In the genomic region with DNA sequence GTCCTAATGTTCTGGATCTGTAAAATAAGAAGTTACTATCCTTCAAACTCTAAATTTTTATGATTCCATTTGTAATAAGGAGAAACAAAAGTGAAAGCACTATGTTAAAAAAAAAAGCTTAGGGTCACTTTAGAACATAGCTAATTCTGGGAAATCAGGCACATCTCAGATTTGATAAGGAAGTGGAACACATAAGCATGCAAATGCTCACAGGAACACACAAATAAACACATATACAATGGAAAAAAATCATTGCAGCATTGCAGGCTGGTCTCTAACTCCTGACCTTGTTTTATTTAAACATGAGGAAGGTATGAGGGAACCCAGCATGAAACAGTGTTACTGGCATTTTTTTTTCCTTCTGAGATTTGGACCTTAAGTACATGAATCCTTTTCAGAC, we compare ENCODE assay signal across 12 cellular contexts.
DNase-seq lines count a peak whose midpoint lies in the region; ATAC-seq and TF ChIP-seq lines count a peak whose summit lies in the region.
"Had no signal": no experiment of that assay in that cellular context is flagged by ENCODE, and none has a peak within 500 bp of the region (broad histone marks: within the 10 kb centered on the region; RNA-seq: fewer than 3 reads in every experiment).

No MANE protein-coding gene starts in this region.

- H3K4me2 ChIP-seq in GM23338 = no peak overlapping the region
- H3K4me2 ChIP-seq: KMS-11 had no signal

- H3K4me3 Mint-ChIP-seq in activated T-helper 2 cell treated with anti-CD3 and anti-CD28 coated beads, Interferon-gamma antibody, Interleukin-2, Interleukin-4, amounts not matched to agents 10 μg/mL and 5 μg/mL and 100 μg/mL, durations not matched to agents 14 hours and 24 hours and 36 hours (ENCODE audit: low read depth) = no peak overlapping the region
- H3K4me3 Mint-ChIP-seq in GM23338 = no peak overlapping the region

- H3K9me3 ChIP-seq in right cardiac atrium (ENCODE audit: control insufficient read depth, low read length) (no peaks in the 10 kb centered on the region), stomach (no peaks in the 10 kb centered on the region)

- no peaks in the 10 kb centered on the region for H3K79me2 ChIP-seq in GM23338 (replicated peaks; ENCODE audit: insufficient read depth)

- H3K36me3 ChIP-seq in stomach (no peaks in the 10 kb centered on the region), GM23338 (ENCODE audit: insufficient read depth) (no peaks in the 10 kb centered on the region)
- H3K36me3 ChIP-seq: cardiac muscle cell had no signal

- no peaks in the 10 kb centered on the region for H3F3A ChIP-seq in GM23338 (replicated peaks; ENCODE audit: low read depth)

- no peaks in the 10 kb centered on the region for H4K20me1 ChIP-seq in GM23338 (replicated peaks; ENCODE audit: insufficient read depth)

- H3K4me3 ChIP-seq in right cardiac atrium (ENCODE audit: low read length) (peak overlapping the region; percentile 20), stomach (no peak overlapping the region), GM23338 (no peak overlapping the region)
- H3K4me3 ChIP-seq: cardiac muscle cell had no signal

- H3K9me3 Mint-ChIP-seq in activated T-helper 2 cell treated with anti-CD3 and anti-CD28 coated beads, Interferon-gamma antibody, Interleukin-2, Interleukin-4, amounts not matched to agents 10 μg/mL and 5 μg/mL and 100 μg/mL, durations not matched to agents 14 hours and 24 hours and 36 hours = peaks cover 30% of the 10 kb centered on the region
- H3K9me3 Mint-ChIP-seq in GM23338 = no peaks in the 10 kb centered on the region

- H3K4me1 ChIP-seq in right cardiac atrium (ENCODE audit: control insufficient read depth, insufficient read depth, low read length) = no peaks in the 10 kb centered on the region
- H3K4me1 ChIP-seq in stomach = peaks cover 9 to 24% (median 15%) of the 10 kb centered on the region in 4 donors
- no peaks in the 10 kb centered on the region for H3K4me1 ChIP-seq in GM23338 (ENCODE audit: insufficient read depth)

- H3K27ac Mint-ChIP-seq in activated T-helper 2 cell treated with anti-CD3 and anti-CD28 coated beads, Interferon-gamma antibody, Interleukin-2, Interleukin-4, amounts not matched to agents 10 μg/mL and 5 μg/mL and 100 μg/mL, durations not matched to agents 14 hours and 24 hours and 36 hours = peak overlapping the region; percentile 63
- no peak overlapping the region for H3K27ac Mint-ChIP-seq in GM23338

- H2AFZ ChIP-seq in GM23338 = no peak overlapping the region

- peaks cover 40% of the 10 kb centered on the region for H3K36me3 Mint-ChIP-seq in activated T-helper 2 cell treated with anti-CD3 and anti-CD28 coated beads, Interferon-gamma antibody, Interleukin-2, Interleukin-4, amounts not matched to agents 10 μg/mL and 5 μg/mL and 100 μg/mL, durations not matched to agents 14 hours and 24 hours and 36 hours (ENCODE audit: low read depth)
- H3K36me3 Mint-ChIP-seq in GM23338 (ENCODE audit: low read depth) = no peaks in the 10 kb centered on the region

- H3K27me3 ChIP-seq in right cardiac atrium (ENCODE audit: control insufficient read depth, insufficient read depth) (no peaks in the 10 kb centered on the region), stomach (no peaks in the 10 kb centered on the region), GM23338 (ENCODE audit: insufficient read depth) (no peaks in the 10 kb centered on the region)
- H3K27me3 ChIP-seq: cardiac muscle cell had no signal

- no peak for TF ChIP-seq CTCF in stomach (IDR thresholded peaks at IDR 0.05)
- TF ChIP-seq CTCF in GM23338 (conservative IDR thresholded peaks at IDR 0.05; ENCODE audit: low read depth in 2 of 2) = no peak

- no peak for TF ChIP-seq EP300 in stomach (IDR thresholded peaks at IDR 0.05)

- DNase-seq in M059J (ENCODE audit: low read depth) = peak; percentile 41
- DNase-seq in activated T-helper 2 cell treated with anti-CD3 and anti-CD28 coated beads, Interferon-gamma antibody, Interleukin-2, Interleukin-4, amounts not matched to agents 10 μg/mL and 5 μg/mL and 100 μg/mL, durations not matched to agents 14 hours and 24 hours and 36 hours (ENCODE audit: low spot score) = no peak
- DNase-seq in right cardiac atrium = no peak
- no peak for DNase-seq in stomach
- no peak for DNase-seq in NCI-H2029 (lab: John Stamatoyannopoulos, UW)
- DNase-seq in GM23338 (ENCODE audit: low spot score) = no peak
- DNase-seq: DMS153, NCI-H446, retina had no signal

- TF ChIP-seq POLR2A in stomach (IDR thresholded peaks at IDR 0.05) = no peak

- intact Hi-C loops in activated T-helper 2 cell treated with anti-CD3 and anti-CD28 coated beads, Interferon-gamma antibody, Interleukin-2, Interleukin-4, amounts not matched to agents 10 μg/mL and 5 μg/mL and 100 μg/mL, durations not matched to agents 14 hours and 24 hours and 36 hours (cut with micrococcal nuclease) = no loop called here
- intact Hi-C loops in right cardiac atrium (cut with DNase I) = no loop called here
- intact Hi-C loops in stomach (cut with DNase I; ENCODE audit: low total_unique reads) = loop anchor here (5.0 kb wide), 1 partner anchor 84 kb away; no protein-coding TSS in a partner anchor

- H3K27ac ChIP-seq in right cardiac atrium (ENCODE audit: low read length) (no peak overlapping the region), stomach (peak overlapping the region in 3 of 5 donors; percentile 60 to 84 (median 63)), GM23338 (ENCODE audit: low read depth) (no peak overlapping the region)
- H3K27ac ChIP-seq: cardiac muscle cell, KMS-11 had no signal

- peak; percentile 61 to 81 for ATAC-seq in right cardiac atrium
- no peak for ATAC-seq in GM23338
- no peak for ATAC-seq in HG02642 (IDR thresholded peaks at IDR 0.05; ENCODE audit: poor library complexity, unreplicated experiment)

- H3K27me3 Mint-ChIP-seq in activated T-helper 2 cell treated with anti-CD3 and anti-CD28 coated beads, Interferon-gamma antibody, Interleukin-2, Interleukin-4, amounts not matched to agents 10 μg/mL and 5 μg/mL and 100 μg/mL, durations not matched to agents 14 hours and 24 hours and 36 hours (ENCODE audit: low read depth) = no peaks in the 10 kb centered on the region
- no peaks in the 10 kb centered on the region for H3K27me3 Mint-ChIP-seq in GM23338 (ENCODE audit: insufficient read depth, low read depth, poor library complexity)

- H3K4me1 Mint-ChIP-seq in activated T-helper 2 cell treated with anti-CD3 and anti-CD28 coated beads, Interferon-gamma antibody, Interleukin-2, Interleukin-4, amounts not matched to agents 10 μg/mL and 5 μg/mL and 100 μg/mL, durations not matched to agents 14 hours and 24 hours and 36 hours (ENCODE audit: low read depth) = peaks cover 85% of the 10 kb centered on the region
- H3K4me1 Mint-ChIP-seq in GM23338 = no peaks in the 10 kb centered on the region

- H3K9me2 ChIP-seq in GM23338 (ENCODE audit: insufficient read depth) = no peaks in the 10 kb centered on the region

TF ChIP-seq in GM23338, 12 proteins besides CTCF, POLR2A, EP300 and RAD21 (continues in another document):
- TF ChIP-seq, protein P1, sequence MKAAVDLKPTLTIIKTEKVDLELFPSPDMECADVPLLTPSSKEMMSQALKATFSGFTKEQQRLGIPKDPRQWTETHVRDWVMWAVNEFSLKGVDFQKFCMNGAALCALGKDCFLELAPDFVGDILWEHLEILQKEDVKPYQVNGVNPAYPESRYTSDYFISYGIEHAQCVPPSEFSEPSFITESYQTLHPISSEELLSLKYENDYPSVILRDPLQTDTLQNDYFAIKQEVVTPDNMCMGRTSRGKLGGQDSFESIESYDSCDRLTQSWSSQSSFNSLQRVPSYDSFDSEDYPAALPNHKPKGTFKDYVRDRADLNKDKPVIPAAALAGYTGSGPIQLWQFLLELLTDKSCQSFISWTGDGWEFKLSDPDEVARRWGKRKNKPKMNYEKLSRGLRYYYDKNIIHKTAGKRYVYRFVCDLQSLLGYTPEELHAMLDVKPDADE (IDR thresholded peaks at IDR 0.05) = no peak
- TF ChIP-seq NANOG (IDR thresholded peaks at IDR 0.05; ENCODE audit: borderline replicate concordance) (no peak), POLR2AphosphoS5 (IDR thresholded peaks at IDR 0.05; ENCODE audit: low read depth) (no peak)
- TF ChIP-seq, protein P2, sequence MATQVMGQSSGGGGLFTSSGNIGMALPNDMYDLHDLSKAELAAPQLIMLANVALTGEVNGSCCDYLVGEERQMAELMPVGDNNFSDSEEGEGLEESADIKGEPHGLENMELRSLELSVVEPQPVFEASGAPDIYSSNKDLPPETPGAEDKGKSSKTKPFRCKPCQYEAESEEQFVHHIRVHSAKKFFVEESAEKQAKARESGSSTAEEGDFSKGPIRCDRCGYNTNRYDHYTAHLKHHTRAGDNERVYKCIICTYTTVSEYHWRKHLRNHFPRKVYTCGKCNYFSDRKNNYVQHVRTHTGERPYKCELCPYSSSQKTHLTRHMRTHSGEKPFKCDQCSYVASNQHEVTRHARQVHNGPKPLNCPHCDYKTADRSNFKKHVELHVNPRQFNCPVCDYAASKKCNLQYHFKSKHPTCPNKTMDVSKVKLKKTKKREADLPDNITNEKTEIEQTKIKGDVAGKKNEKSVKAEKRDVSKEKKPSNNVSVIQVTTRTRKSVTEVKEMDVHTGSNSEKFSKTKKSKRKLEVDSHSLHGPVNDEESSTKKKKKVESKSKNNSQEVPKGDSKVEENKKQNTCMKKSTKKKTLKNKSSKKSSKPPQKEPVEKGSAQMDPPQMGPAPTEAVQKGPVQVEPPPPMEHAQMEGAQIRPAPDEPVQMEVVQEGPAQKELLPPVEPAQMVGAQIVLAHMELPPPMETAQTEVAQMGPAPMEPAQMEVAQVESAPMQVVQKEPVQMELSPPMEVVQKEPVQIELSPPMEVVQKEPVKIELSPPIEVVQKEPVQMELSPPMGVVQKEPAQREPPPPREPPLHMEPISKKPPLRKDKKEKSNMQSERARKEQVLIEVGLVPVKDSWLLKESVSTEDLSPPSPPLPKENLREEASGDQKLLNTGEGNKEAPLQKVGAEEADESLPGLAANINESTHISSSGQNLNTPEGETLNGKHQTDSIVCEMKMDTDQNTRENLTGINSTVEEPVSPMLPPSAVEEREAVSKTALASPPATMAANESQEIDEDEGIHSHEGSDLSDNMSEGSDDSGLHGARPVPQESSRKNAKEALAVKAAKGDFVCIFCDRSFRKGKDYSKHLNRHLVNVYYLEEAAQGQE (IDR thresholded peaks at IDR 0.05; ENCODE audit: unreplicated experiment) = no peak

Comparison
In these comparisons a context has a peak if more than half of its experiments do, and no peak if none do; other contexts are left out.
1. ATAC-seq: peak in right cardiac atrium (2 of 2); none in GM23338 (single experiment) and HG02642 (single experiment).
2. H3K27ac ChIP-seq: peak in stomach (3 of 5); none in right cardiac atrium (single experiment) and GM23338 (single experiment).